ENCODE assay signal across 1 cellular context in genomic region chr2:176652300-176653182, GRCh38.
TF ChIP-seq lines count a peak whose summit lies in the region.

No MANE protein-coding gene starts in this region.

TF ChIP-seq in GM12878, 131 proteins besides CTCF, POLR2A, EP300 and RAD21 (continued from another document):
- no peak for TF ChIP-seq RELB (IDR thresholded peaks at IDR 0.05; ENCODE audit: low read depth)
- TF ChIP-seq CBX5 (IDR thresholded peaks at IDR 0.05; ENCODE audit: low read depth), result no peak
- no peak for TF ChIP-seq ZNF687 (IDR thresholded peaks at IDR 0.05)
- no peak for TF ChIP-seq ESRRA (IDR thresholded peaks at IDR 0.05; ENCODE audit: low read length)
- no peak for TF ChIP-seq GABPA (IDR thresholded peaks at IDR 0.05; ENCODE audit: low read depth)
- peak; percentile 78; the same call in 1 of the 2 replicates for TF ChIP-seq SMC3 (IDR thresholded peaks at IDR 0.05; ENCODE audit: borderline replicate concordance, low read length)
- TF ChIP-seq CHD1 (IDR thresholded peaks at IDR 0.05; ENCODE audit: low read depth, low read length), result no peak
- TF ChIP-seq ZNF24 (IDR thresholded peaks at IDR 0.05), result peak; percentile 87
- TF ChIP-seq SKIL (IDR thresholded peaks at IDR 0.05; ENCODE audit: low read depth, poor library complexity, severe bottlenecking), result no peak
- peak; percentile 28; the same call in 1 of the 2 replicates for TF ChIP-seq SPI1 (IDR thresholded peaks at IDR 0.05; ENCODE audit: borderline replicate concordance, insufficient read depth, low read depth, low read length)
- TF ChIP-seq POU2F2 (IDR thresholded peaks at IDR 0.05; ENCODE audit: borderline replicate concordance, low read depth, low read length), result no peak
- no peak for TF ChIP-seq CREB1 (IDR thresholded peaks at IDR 0.05; ENCODE audit: low read depth)
- no peak for TF ChIP-seq IKZF2 (IDR thresholded peaks at IDR 0.05)
- no peak for TF ChIP-seq HDGF (IDR thresholded peaks at IDR 0.05)
- TF ChIP-seq TCF7 (IDR thresholded peaks at IDR 0.05; ENCODE audit: borderline replicate concordance), result no peak
- no peak for TF ChIP-seq MXI1 (IDR thresholded peaks at IDR 0.05; ENCODE audit: low read depth, low read length)
- TF ChIP-seq YY1 (IDR thresholded peaks at IDR 0.05; ENCODE audit: low read depth, low read length), result no peak
